1 cellular context compared by ENCODE assay signal in the genomic region with DNA sequence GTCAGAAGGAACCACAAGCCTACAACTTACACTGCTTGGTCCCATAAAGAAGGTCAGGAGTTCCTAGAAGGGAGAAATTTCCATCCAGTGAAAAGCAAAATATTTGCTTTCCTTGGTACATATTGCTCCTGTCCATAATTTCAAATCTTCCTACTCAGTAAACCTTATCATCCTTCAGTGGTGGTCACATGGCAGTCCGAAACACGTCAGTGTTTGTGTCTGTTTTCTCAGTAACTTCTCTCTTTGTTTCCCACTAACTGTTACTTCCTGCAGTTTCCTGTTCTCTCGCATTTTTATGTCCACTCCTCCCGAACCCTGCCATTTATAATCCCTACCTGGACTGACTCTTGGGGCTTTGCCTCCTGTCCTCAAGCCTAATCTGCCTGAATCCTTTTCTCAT.
TF ChIP-seq lines count a peak whose summit lies in the region.

No MANE protein-coding gene starts in this region.

TF ChIP-seq in K562, 482 proteins besides CTCF, POLR2A, EP300 and RAD21 (continued from another document):
- TF ChIP-seq ATF1 (CRISPR knock-in tag; IDR thresholded peaks at IDR 0.05) (no peak), ATF1 (tag; IDR thresholded peaks at IDR 0.05) (0 out of 2 replicates have a peak, but pooled peaks have one; percentile 32), BMI1 (IDR thresholded peaks at IDR 0.05; ENCODE audit: low read length) (no peak), MYNN (IDR thresholded peaks at IDR 0.05) (no peak), MYNN (CRISPR knock-in tag; IDR thresholded peaks at IDR 0.05) (no peak), TRIM24 (IDR thresholded peaks at IDR 0.05) (no peak), CREM (IDR thresholded peaks at IDR 0.05; ENCODE audit: low read depth) (peak; percentile 16; the same call in 1 of the 2 replicates), RAD51 (IDR thresholded peaks at IDR 0.05; ENCODE audit: borderline replicate concordance, low read depth) (0 out of 2 replicates have a peak, but pooled peaks have one; percentile 30), FOXJ2 (tag; IDR thresholded peaks at IDR 0.05) (0 out of 2 replicates have a peak, but pooled peaks have one; percentile 54), FOXA3 (CRISPR knock-in tag; conservative IDR thresholded peaks at IDR 0.05 in 1 of 2, IDR thresholded peaks at IDR 0.05 in 1 of 2) (no peak), NFYB (IDR thresholded peaks at IDR 0.05; ENCODE audit: extremely low read depth, insufficient read length) (no peak), ZBTB1 (CRISPR knock-in tag; IDR thresholded peaks at IDR 0.05; ENCODE audit: borderline replicate concordance, low read depth) (no peak), MCM2 (IDR thresholded peaks at IDR 0.05; ENCODE audit: low read depth) (no peak), FOXA1 (IDR thresholded peaks at IDR 0.05; ENCODE audit: borderline replicate concordance) (no peak), DACH1 (IDR thresholded peaks at IDR 0.05; ENCODE audit: partially characterized antibody) (no peak), HDGF (IDR thresholded peaks at IDR 0.05) (no peak), NR2F6 (CRISPR knock-in tag; IDR thresholded peaks at IDR 0.05) (no peak), L3MBTL2 (IDR thresholded peaks at IDR 0.05) (peak; percentile 48; the same call in 1 of the 2 replicates), MEF2D (tag; conservative IDR thresholded peaks at IDR 0.05; ENCODE audit: low read depth) (no peak), SREBF2 (CRISPR knock-in tag; IDR thresholded peaks at IDR 0.05) (no peak), ATF7 (IDR thresholded peaks at IDR 0.05) (0 out of 2 replicates have a peak, but pooled peaks have one; percentile 25)
- TF ChIP-seq, protein P1, sequence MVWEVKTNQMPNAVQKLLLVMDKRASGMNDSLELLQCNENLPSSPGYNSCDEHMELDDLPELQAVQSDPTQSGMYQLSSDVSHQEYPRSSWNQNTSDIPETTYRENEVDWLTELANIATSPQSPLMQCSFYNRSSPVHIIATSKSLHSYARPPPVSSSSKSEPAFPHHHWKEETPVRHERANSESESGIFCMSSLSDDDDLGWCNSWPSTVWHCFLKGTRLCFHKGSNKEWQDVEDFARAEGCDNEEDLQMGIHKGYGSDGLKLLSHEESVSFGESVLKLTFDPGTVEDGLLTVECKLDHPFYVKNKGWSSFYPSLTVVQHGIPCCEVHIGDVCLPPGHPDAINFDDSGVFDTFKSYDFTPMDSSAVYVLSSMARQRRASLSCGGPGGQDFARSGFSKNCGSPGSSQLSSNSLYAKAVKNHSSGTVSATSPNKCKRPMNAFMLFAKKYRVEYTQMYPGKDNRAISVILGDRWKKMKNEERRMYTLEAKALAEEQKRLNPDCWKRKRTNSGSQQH (CRISPR knock-in tag; IDR thresholded peaks at IDR 0.05) = 0 out of 2 replicates have a peak, but pooled peaks have one; percentile 15
- TF ChIP-seq, protein P2, sequence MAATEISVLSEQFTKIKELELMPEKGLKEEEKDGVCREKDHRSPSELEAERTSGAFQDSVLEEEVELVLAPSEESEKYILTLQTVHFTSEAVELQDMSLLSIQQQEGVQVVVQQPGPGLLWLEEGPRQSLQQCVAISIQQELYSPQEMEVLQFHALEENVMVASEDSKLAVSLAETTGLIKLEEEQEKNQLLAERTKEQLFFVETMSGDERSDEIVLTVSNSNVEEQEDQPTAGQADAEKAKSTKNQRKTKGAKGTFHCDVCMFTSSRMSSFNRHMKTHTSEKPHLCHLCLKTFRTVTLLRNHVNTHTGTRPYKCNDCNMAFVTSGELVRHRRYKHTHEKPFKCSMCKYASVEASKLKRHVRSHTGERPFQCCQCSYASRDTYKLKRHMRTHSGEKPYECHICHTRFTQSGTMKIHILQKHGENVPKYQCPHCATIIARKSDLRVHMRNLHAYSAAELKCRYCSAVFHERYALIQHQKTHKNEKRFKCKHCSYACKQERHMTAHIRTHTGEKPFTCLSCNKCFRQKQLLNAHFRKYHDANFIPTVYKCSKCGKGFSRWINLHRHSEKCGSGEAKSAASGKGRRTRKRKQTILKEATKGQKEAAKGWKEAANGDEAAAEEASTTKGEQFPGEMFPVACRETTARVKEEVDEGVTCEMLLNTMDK (IDR thresholded peaks at IDR 0.05; ENCODE audit: borderline replicate concordance, insufficient read depth, low read depth, low read length, poor library complexity, severe bottlenecking) = no peak
- TF ChIP-seq, protein P3, sequence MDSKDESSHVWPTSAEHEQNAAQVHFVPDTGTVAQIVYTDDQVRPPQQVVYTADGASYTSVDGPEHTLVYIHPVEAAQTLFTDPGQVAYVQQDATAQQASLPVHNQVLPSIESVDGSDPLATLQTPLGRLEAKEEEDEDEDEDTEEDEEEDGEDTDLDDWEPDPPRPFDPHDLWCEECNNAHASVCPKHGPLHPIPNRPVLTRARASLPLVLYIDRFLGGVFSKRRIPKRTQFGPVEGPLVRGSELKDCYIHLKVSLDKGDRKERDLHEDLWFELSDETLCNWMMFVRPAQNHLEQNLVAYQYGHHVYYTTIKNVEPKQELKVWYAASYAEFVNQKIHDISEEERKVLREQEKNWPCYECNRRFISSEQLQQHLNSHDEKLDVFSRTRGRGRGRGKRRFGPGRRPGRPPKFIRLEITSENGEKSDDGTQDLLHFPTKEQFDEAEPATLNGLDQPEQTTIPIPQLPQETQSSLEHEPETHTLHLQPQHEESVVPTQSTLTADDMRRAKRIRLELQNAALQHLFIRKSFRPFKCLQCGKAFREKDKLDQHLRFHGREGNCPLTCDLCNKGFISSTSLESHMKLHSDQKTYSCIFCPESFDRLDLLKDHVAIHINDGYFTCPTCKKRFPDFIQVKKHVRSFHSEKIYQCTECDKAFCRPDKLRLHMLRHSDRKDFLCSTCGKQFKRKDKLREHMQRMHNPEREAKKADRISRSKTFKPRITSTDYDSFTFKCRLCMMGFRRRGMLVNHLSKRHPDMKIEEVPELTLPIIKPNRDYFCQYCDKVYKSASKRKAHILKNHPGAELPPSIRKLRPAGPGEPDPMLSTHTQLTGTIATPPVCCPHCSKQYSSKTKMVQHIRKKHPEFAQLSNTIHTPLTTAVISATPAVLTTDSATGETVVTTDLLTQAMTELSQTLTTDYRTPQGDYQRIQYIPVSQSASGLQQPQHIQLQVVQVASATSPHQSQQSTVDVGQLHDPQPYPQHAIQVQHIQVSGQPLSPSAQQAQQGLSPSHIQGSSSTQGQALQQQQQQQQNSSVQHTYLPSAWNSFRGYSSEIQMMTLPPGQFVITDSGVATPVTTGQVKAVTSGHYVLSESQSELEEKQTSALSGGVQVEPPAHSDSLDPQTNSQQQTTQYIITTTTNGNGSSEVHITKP (IDR thresholded peaks at IDR 0.05; ENCODE audit: partially characterized antibody) = no peak
- TF ChIP-seq, protein P4, sequence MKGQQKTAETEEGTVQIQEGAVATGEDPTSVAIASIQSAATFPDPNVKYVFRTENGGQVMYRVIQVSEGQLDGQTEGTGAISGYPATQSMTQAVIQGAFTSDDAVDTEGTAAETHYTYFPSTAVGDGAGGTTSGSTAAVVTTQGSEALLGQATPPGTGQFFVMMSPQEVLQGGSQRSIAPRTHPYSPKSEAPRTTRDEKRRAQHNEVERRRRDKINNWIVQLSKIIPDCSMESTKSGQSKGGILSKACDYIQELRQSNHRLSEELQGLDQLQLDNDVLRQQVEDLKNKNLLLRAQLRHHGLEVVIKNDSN (CRISPR knock-in tag; IDR thresholded peaks at IDR 0.05) = peak; percentile 34; the same call in 1 of the 2 replicates
- TF ChIP-seq, protein P5, sequence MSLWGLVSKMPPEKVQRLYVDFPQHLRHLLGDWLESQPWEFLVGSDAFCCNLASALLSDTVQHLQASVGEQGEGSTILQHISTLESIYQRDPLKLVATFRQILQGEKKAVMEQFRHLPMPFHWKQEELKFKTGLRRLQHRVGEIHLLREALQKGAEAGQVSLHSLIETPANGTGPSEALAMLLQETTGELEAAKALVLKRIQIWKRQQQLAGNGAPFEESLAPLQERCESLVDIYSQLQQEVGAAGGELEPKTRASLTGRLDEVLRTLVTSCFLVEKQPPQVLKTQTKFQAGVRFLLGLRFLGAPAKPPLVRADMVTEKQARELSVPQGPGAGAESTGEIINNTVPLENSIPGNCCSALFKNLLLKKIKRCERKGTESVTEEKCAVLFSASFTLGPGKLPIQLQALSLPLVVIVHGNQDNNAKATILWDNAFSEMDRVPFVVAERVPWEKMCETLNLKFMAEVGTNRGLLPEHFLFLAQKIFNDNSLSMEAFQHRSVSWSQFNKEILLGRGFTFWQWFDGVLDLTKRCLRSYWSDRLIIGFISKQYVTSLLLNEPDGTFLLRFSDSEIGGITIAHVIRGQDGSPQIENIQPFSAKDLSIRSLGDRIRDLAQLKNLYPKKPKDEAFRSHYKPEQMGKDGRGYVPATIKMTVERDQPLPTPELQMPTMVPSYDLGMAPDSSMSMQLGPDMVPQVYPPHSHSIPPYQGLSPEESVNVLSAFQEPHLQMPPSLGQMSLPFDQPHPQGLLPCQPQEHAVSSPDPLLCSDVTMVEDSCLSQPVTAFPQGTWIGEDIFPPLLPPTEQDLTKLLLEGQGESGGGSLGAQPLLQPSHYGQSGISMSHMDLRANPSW (CRISPR knock-in tag; IDR thresholded peaks at IDR 0.05) = 0 out of 2 replicates have a peak, but pooled peaks have one; percentile 67
- TF ChIP-seq, protein P6, sequence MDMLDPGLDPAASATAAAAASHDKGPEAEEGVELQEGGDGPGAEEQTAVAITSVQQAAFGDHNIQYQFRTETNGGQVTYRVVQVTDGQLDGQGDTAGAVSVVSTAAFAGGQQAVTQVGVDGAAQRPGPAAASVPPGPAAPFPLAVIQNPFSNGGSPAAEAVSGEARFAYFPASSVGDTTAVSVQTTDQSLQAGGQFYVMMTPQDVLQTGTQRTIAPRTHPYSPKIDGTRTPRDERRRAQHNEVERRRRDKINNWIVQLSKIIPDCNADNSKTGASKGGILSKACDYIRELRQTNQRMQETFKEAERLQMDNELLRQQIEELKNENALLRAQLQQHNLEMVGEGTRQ (CRISPR knock-in tag; IDR thresholded peaks at IDR 0.05) = peak; percentile 55
- TF ChIP-seq, protein P7, sequence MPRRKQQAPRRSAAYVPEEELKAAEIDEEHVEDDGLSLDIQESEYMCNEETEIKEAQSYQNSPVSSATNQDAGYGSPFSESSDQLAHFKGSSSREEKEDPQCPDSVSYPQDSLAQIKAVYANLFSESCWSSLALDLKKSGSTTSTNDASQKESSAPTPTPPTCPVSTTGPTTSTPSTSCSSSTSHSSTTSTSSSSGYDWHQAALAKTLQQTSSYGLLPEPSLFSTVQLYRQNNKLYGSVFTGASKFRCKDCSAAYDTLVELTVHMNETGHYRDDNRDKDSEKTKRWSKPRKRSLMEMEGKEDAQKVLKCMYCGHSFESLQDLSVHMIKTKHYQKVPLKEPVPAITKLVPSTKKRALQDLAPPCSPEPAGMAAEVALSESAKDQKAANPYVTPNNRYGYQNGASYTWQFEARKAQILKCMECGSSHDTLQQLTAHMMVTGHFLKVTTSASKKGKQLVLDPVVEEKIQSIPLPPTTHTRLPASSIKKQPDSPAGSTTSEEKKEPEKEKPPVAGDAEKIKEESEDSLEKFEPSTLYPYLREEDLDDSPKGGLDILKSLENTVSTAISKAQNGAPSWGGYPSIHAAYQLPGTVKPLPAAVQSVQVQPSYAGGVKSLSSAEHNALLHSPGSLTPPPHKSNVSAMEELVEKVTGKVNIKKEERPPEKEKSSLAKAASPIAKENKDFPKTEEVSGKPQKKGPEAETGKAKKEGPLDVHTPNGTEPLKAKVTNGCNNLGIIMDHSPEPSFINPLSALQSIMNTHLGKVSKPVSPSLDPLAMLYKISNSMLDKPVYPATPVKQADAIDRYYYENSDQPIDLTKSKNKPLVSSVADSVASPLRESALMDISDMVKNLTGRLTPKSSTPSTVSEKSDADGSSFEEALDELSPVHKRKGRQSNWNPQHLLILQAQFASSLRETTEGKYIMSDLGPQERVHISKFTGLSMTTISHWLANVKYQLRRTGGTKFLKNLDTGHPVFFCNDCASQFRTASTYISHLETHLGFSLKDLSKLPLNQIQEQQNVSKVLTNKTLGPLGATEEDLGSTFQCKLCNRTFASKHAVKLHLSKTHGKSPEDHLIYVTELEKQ (CRISPR knock-in tag; IDR thresholded peaks at IDR 0.05) = no peak
